In genomic region chr6:106446287-106446885, GRCh38 we compare ENCODE assay signal across 8 cellular contexts.
DNase-seq lines count a peak whose midpoint lies in the region; ATAC-seq and TF ChIP-seq lines count a peak whose summit lies in the region.

No MANE protein-coding gene starts in this region.

- intact Hi-C loops in CD4-positive, alpha-beta T cell (cut with DNase I, micrococcal nuclease): loop anchor here (1.0 to 5.0 kb wide), 5 partner anchors 64 to 666 kb away; no protein-coding TSS in a partner anchor

- in situ Hi-C loops in KBM-7 (cut with MboI; ENCODE audit: low pct_unique_long_range_greater_than_20kb, low sequenced_read_pairs): loop anchor here (10.0 to 25.0 kb wide), 2 partner anchors 118 to 541 kb away; no protein-coding TSS in a partner anchor

- H3K4me1 Mint-ChIP-seq in CD4-positive, alpha-beta T cell (ENCODE audit: low read depth): peaks cover 15% of the 10 kb centered on the region
- peaks cover 15% of the 10 kb centered on the region for H3K4me1 Mint-ChIP-seq in activated naive CD8-positive, alpha-beta T cell treated with anti-CD3 and anti-CD28 coated beads, Interleukin-2, amount 50 U/mL, for 24 hours
- peaks cover 17% of the 10 kb centered on the region for H3K4me1 Mint-ChIP-seq in activated T-cell treated with anti-CD3 and anti-CD28 coated beads, Interleukin-2, amount 50 U/mL, for 24 hours (ENCODE audit: low read depth)

- TF ChIP-seq CTCF in CD4-positive, alpha-beta T cell (IDR thresholded peaks at IDR 0.05): peak; percentile 70

- H3K27ac Mint-ChIP-seq in CD4-positive, alpha-beta T cell: no peak overlapping the region
- no peak overlapping the region for H3K27ac Mint-ChIP-seq in activated naive CD8-positive, alpha-beta T cell treated with anti-CD3 and anti-CD28 coated beads, Interleukin-2, amount 50 U/mL, for 24 hours
- no peak overlapping the region for H3K27ac Mint-ChIP-seq in activated T-cell treated with anti-CD3 and anti-CD28 coated beads, Interleukin-2, amount 50 U/mL, for 24 hours

- no peak for DNase-seq in CD4-positive, alpha-beta T cell
- DNase-seq in KBM-7: peak; percentile 28
- DNase-seq in amniotic epithelial cell (ENCODE audit: low read depth): peak; percentile 5
- peak; percentile 12 for DNase-seq in medulla oblongata (ENCODE audit: extremely low spot score)
- DNase-seq in activated naive CD8-positive, alpha-beta T cell treated with anti-CD3 and anti-CD28 coated beads, Interleukin-2, amount 50 U/mL, for 24 hours: no peak
- no peak for DNase-seq in activated T-cell treated with anti-CD3 and anti-CD28 coated beads, Interleukin-2, amount 50 U/mL, for 24 hours
- DNase-seq in middle frontal gyrus (ENCODE audit: extremely low spot score, low spot score): no peak

- H3K9me3 ChIP-seq in CD4-positive, alpha-beta T cell (ENCODE audit: control insufficient read depth, low read length): no peaks in the 10 kb centered on the region

- H3K9me3 Mint-ChIP-seq in CD4-positive, alpha-beta T cell: no peaks in the 10 kb centered on the region
- no peaks in the 10 kb centered on the region for H3K9me3 Mint-ChIP-seq in activated naive CD8-positive, alpha-beta T cell treated with anti-CD3 and anti-CD28 coated beads, Interleukin-2, amount 50 U/mL, for 24 hours
- H3K9me3 Mint-ChIP-seq in activated T-cell treated with anti-CD3 and anti-CD28 coated beads, Interleukin-2, amount 50 U/mL, for 24 hours: no peaks in the 10 kb centered on the region

- ATAC-seq in CD4-positive, alpha-beta T cell (ENCODE audit: poor library complexity): peak; percentile 46
- ATAC-seq in activated naive CD8-positive, alpha-beta T cell treated with anti-CD3 and anti-CD28 coated beads, Interleukin-2, amount 50 U/mL, for 24 hours: no peak
- no peak for ATAC-seq in GM21528 (IDR thresholded peaks at IDR 0.05; ENCODE audit: low FRiP score, unreplicated experiment)

- H3K27me3 ChIP-seq in CD4-positive, alpha-beta T cell (ENCODE audit: control insufficient read depth, insufficient read depth, low read length): peaks cover 15% of the 10 kb centered on the region

- H3K36me3 Mint-ChIP-seq in CD4-positive, alpha-beta T cell (ENCODE audit: low read depth): no peaks in the 10 kb centered on the region
- no peaks in the 10 kb centered on the region for H3K36me3 Mint-ChIP-seq in activated naive CD8-positive, alpha-beta T cell treated with anti-CD3 and anti-CD28 coated beads, Interleukin-2, amount 50 U/mL, for 24 hours (ENCODE audit: low read depth)
- no peaks in the 10 kb centered on the region for H3K36me3 Mint-ChIP-seq in activated T-cell treated with anti-CD3 and anti-CD28 coated beads, Interleukin-2, amount 50 U/mL, for 24 hours (ENCODE audit: low read depth)

- no peak overlapping the region for H3K27ac ChIP-seq in CD4-positive, alpha-beta T cell (ENCODE audit: low read depth, low read length)

- no peak overlapping the region for H3K4me3 Mint-ChIP-seq in CD4-positive, alpha-beta T cell
- no peak overlapping the region for H3K4me3 Mint-ChIP-seq in activated naive CD8-positive, alpha-beta T cell treated with anti-CD3 and anti-CD28 coated beads, Interleukin-2, amount 50 U/mL, for 24 hours
- H3K4me3 Mint-ChIP-seq in activated T-cell treated with anti-CD3 and anti-CD28 coated beads, Interleukin-2, amount 50 U/mL, for 24 hours: no peak overlapping the region

- CTCF ChIA-PET in CD4-positive, alpha-beta T cell (lab: Charles Lee): interaction anchor here (3.9 kb wide), 1 partner anchor 120 kb away, joined by 32 read pairs; no protein-coding TSS in a partner anchor

- peaks cover 19% of the 10 kb centered on the region for H3K27me3 Mint-ChIP-seq in CD4-positive, alpha-beta T cell
- H3K27me3 Mint-ChIP-seq in activated naive CD8-positive, alpha-beta T cell treated with anti-CD3 and anti-CD28 coated beads, Interleukin-2, amount 50 U/mL, for 24 hours: peaks cover 19% of the 10 kb centered on the region
- H3K27me3 Mint-ChIP-seq in activated T-cell treated with anti-CD3 and anti-CD28 coated beads, Interleukin-2, amount 50 U/mL, for 24 hours: peaks cover 24% of the 10 kb centered on the region

- POLR2A ChIA-PET in CD4-positive, alpha-beta T cell (lab: Charles Lee): no interaction called here

Comparison
In these comparisons a context has a peak if more than half of its experiments do, and no peak if none do; other contexts are left out.
1. DNase-seq: peak in KBM-7 (single experiment), amniotic epithelial cell (single experiment) and medulla oblongata (single experiment); none in CD4-positive, alpha-beta T cell (0 of 10), activated naive CD8-positive, alpha-beta T cell treated with anti-CD3 and anti-CD28 coated beads, Interleukin-2, amount 50 U/mL, for 24 hours (single experiment), activated T-cell treated with anti-CD3 and anti-CD28 coated beads, Interleukin-2, amount 50 U/mL, for 24 hours (single experiment) and middle frontal gyrus (single experiment).